Comparison of ENCODE assay signal across 1 cellular context in genomic region chr17:43559161-43559816, GRCh38.
TF ChIP-seq lines count a peak whose summit lies in the region.

No MANE protein-coding gene starts in this region.

TF ChIP-seq in HepG2, 621 proteins besides CTCF, POLR2A, EP300 and RAD21 (continued from another document and continues in another):
- peak; percentile 80; the same call in 1 of the 2 replicates for TF ChIP-seq ZBTB34 (CRISPR knock-in tag; IDR thresholded peaks at IDR 0.05)
- TF ChIP-seq ZNF720 (CRISPR knock-in tag; IDR thresholded peaks at IDR 0.05) = no peak
- TF ChIP-seq ZBTB46 (CRISPR knock-in tag; IDR thresholded peaks at IDR 0.05; ENCODE audit: borderline replicate concordance) = 0 out of 2 replicates have a peak, but pooled peaks have one; percentile 60
- TF ChIP-seq ZSCAN25 (CRISPR knock-in tag; IDR thresholded peaks at IDR 0.05) = peak; percentile 69; the same call in 1 of the 2 replicates
- no peak for TF ChIP-seq ZNF546 (CRISPR knock-in tag; conservative IDR thresholded peaks at IDR 0.05)
- no peak for TF ChIP-seq ZNF138 (CRISPR knock-in tag; IDR thresholded peaks at IDR 0.05; ENCODE audit: low read depth)
- TF ChIP-seq ZNF746 (CRISPR knock-in tag; IDR thresholded peaks at IDR 0.05) = no peak
- peak; percentile 31; the same call in 1 of the 2 replicates for TF ChIP-seq CSRNP1 (CRISPR knock-in tag; IDR thresholded peaks at IDR 0.05)
- TF ChIP-seq ZNF260 (CRISPR knock-in tag; IDR thresholded peaks at IDR 0.05; ENCODE audit: borderline replicate concordance, low read depth) = no peak
- TF ChIP-seq POLR2AphosphoS5 (IDR thresholded peaks at IDR 0.05; ENCODE audit: low read depth, low read length) = peak; percentile 29; the same call in 1 of the 2 replicates
- TF ChIP-seq ZNF160 (CRISPR knock-in tag; IDR thresholded peaks at IDR 0.05) = 0 out of 2 replicates have a peak, but pooled peaks have one; percentile 25
- TF ChIP-seq HNRNPLL (IDR thresholded peaks at IDR 0.05; ENCODE audit: low read depth, low read length, poor library complexity, severe bottlenecking) = no peak
- 0 out of 2 replicates have a peak, but pooled peaks have one; percentile 70 for TF ChIP-seq AFF4 (CRISPR knock-in tag; IDR thresholded peaks at IDR 0.05)
- peak; percentile 81 for TF ChIP-seq ZFY (CRISPR knock-in tag; IDR thresholded peaks at IDR 0.05)
- TF ChIP-seq PBX3 (CRISPR knock-in tag; IDR thresholded peaks at IDR 0.05; ENCODE audit: borderline replicate concordance) = no peak
- no peak for TF ChIP-seq NPAS2 (CRISPR knock-in tag; IDR thresholded peaks at IDR 0.05; ENCODE audit: borderline replicate concordance)
- TF ChIP-seq ZBTB49 (CRISPR knock-in tag; IDR thresholded peaks at IDR 0.05; ENCODE audit: borderline replicate concordance) = no peak
- no peak for TF ChIP-seq PRMT3 (CRISPR knock-in tag; IDR thresholded peaks at IDR 0.05; ENCODE audit: borderline replicate concordance, low read depth)
- TF ChIP-seq EHMT2 (IDR thresholded peaks at IDR 0.05; ENCODE audit: borderline replicate concordance, low read depth, low read length) = no peak
- no peak for TF ChIP-seq ZNF615 (CRISPR knock-in tag; IDR thresholded peaks at IDR 0.05; ENCODE audit: borderline replicate concordance)
- TF ChIP-seq ZNF780A (CRISPR knock-in tag; IDR thresholded peaks at IDR 0.05) = no peak
- no peak for TF ChIP-seq ZBTB8A (CRISPR knock-in tag; IDR thresholded peaks at IDR 0.05; ENCODE audit: borderline replicate concordance, low read depth)
- TF ChIP-seq RCOR2 (CRISPR knock-in tag; IDR thresholded peaks at IDR 0.05) = 0 out of 2 replicates have a peak, but pooled peaks have one; percentile 70
- TF ChIP-seq NFE2 (CRISPR knock-in tag; IDR thresholded peaks at IDR 0.05) = no peak
- no peak for TF ChIP-seq ZHX2 (IDR thresholded peaks at IDR 0.05; ENCODE audit: low read depth)
- TF ChIP-seq ZHX2 (CRISPR knock-in tag; IDR thresholded peaks at IDR 0.05; ENCODE audit: borderline replicate concordance) = no peak
- peak; percentile 64 for TF ChIP-seq SAP130 (CRISPR knock-in tag; IDR thresholded peaks at IDR 0.05; ENCODE audit: low read depth)
- TF ChIP-seq HES4 (CRISPR knock-in tag; IDR thresholded peaks at IDR 0.05; ENCODE audit: borderline replicate concordance) = 0 out of 2 replicates have a peak, but pooled peaks have one; percentile 46
- TF ChIP-seq ZNF552 (CRISPR knock-in tag; IDR thresholded peaks at IDR 0.05; ENCODE audit: borderline replicate concordance) = no peak
- TF ChIP-seq ZNF451 (CRISPR knock-in tag; IDR thresholded peaks at IDR 0.05) = no peak
- TF ChIP-seq ZNF354B (CRISPR knock-in tag; IDR thresholded peaks at IDR 0.05) = no peak
- no peak for TF ChIP-seq SMYD3 (CRISPR knock-in tag; IDR thresholded peaks at IDR 0.05)
- TF ChIP-seq ZNF619 (CRISPR knock-in tag; IDR thresholded peaks at IDR 0.05) = no peak
- no peak for TF ChIP-seq ZNF207 (IDR thresholded peaks at IDR 0.05; ENCODE audit: borderline replicate concordance)
- no peak for TF ChIP-seq PAF1 (CRISPR knock-in tag; IDR thresholded peaks at IDR 0.05)
- no peak for TF ChIP-seq RFXAP (CRISPR knock-in tag; IDR thresholded peaks at IDR 0.05; ENCODE audit: borderline replicate concordance)
- peak; percentile 41 for TF ChIP-seq ZNF629 (CRISPR knock-in tag; conservative IDR thresholded peaks at IDR 0.05)
- no peak for TF ChIP-seq REL (CRISPR knock-in tag; conservative IDR thresholded peaks at IDR 0.05)
- peak; percentile 75; the same call in 1 of the 2 replicates for TF ChIP-seq TARDBP (CRISPR knock-in tag; IDR thresholded peaks at IDR 0.05)
- no peak for TF ChIP-seq TIGD3 (CRISPR knock-in tag; IDR thresholded peaks at IDR 0.05; ENCODE audit: borderline replicate concordance)
